In genomic region chr11:68009391-68010000, GRCh38 we compare ENCODE assay signal across 9 cellular contexts. TPM values are rescaled to one million over a fixed set of nuclear protein-coding genes. Genes with fewer than 3 reads are reported as not detected.
DNase-seq lines count a peak whose midpoint lies in the region; ATAC-seq and TF ChIP-seq lines count a peak whose summit lies in the region.
"Had no signal": no experiment of that assay in that cellular context is flagged by ENCODE, and none has a peak within 500 bp of the region (broad histone marks: within the 10 kb centered on the region; RNA-seq: fewer than 3 reads in every experiment).

No MANE protein-coding gene starts in this region.

- peak overlapping the region; percentile 96 for H3K27ac ChIP-seq in PC-3 (ENCODE audit: low read length)
- peak overlapping the region; percentile 68 for H3K27ac ChIP-seq in epithelial cell of prostate
- H3K27ac ChIP-seq in rectal smooth muscle tissue (ENCODE audit: low read depth, low read length), result peak overlapping the region; percentile 89

- peaks cover 8% of the 10 kb centered on the region for H3K4me1 Mint-ChIP-seq in progenitor cell of endocrine pancreas (ENCODE audit: low read depth)

- no peak overlapping the region for H3K4me3 ChIP-seq in PC-3 (ENCODE audit: low read length)
- H3K4me3 ChIP-seq in rectal smooth muscle tissue (ENCODE audit: low read length), result no peak overlapping the region

- no peaks in the 10 kb centered on the region for H3K9me3 ChIP-seq in PC-3 (ENCODE audit: low read length)

- TF ChIP-seq CTCF in GM12873 (IDR thresholded peaks at IDR 0.05; ENCODE audit: insufficient read depth, low read depth, low read length, missing control alignments) (peak; percentile 37), PC-3 (conservative IDR thresholded peaks at IDR 0.05; ENCODE audit: low read depth, low read length) (peak; percentile 65), progenitor cell of endocrine pancreas (IDR thresholded peaks at IDR 0.05; ENCODE audit: unreplicated experiment) (no peak)

- no peaks in the 10 kb centered on the region for H3K27me3 ChIP-seq in PC-3 (ENCODE audit: low read length)
- H3K27me3 ChIP-seq in rectal smooth muscle tissue (ENCODE audit: control insufficient read depth, insufficient read depth, low read length), result no peaks in the 10 kb centered on the region

- BruUV-seq in PC-3 (replicated peaks; lab: Mats Ljungman, UMichigan), result no TSS peak

- no peak overlapping the region for H3K27ac Mint-ChIP-seq in progenitor cell of endocrine pancreas

- no peaks in the 10 kb centered on the region for H3K36me3 Mint-ChIP-seq in progenitor cell of endocrine pancreas (ENCODE audit: insufficient read depth)

- no peaks in the 10 kb centered on the region for H4K20me1 ChIP-seq in PC-3 (ENCODE audit: low read length)

- peak overlapping the region; percentile 85 for H3K4me2 ChIP-seq in PC-3 (ENCODE audit: low read length)

- peak; percentile 67 for DNase-seq in PC-3
- no peak for DNase-seq in epithelial cell of prostate (ENCODE audit: low read depth, low spot score)
- no peak for DNase-seq in progenitor cell of endocrine pancreas (ENCODE audit: low spot score, unreplicated experiment)
- DNase-seq in NCI-H187 (lab: John Stamatoyannopoulos, UW), result no peak
- no peak for DNase-seq in activated effector memory CD4-positive, alpha-beta T cell treated with anti-CD3 and anti-CD28 coated beads, Interleukin-2, amount 50 U/mL, for 16 hours

- H2AFZ ChIP-seq in PC-3 (ENCODE audit: low read length), result no peak overlapping the region

- H3K27me3 Mint-ChIP-seq in progenitor cell of endocrine pancreas, result peaks cover 10% of the 10 kb centered on the region

- peaks cover 4% of the 10 kb centered on the region for H3K9me3 Mint-ChIP-seq in progenitor cell of endocrine pancreas (ENCODE audit: low read depth)

- H3K36me3 ChIP-seq in PC-3 (ENCODE audit: low read depth, low read length) (no peaks in the 10 kb centered on the region), rectal smooth muscle tissue (ENCODE audit: control insufficient read depth, insufficient read depth, low read length) (no peaks in the 10 kb centered on the region)

- no peaks in the 10 kb centered on the region for H3K9me2 ChIP-seq in PC-3 (replicated peaks; ENCODE audit: low read length)

- peak overlapping the region; percentile 79 for H3K9ac ChIP-seq in PC-3 (ENCODE audit: low read length)
- no peak overlapping the region for H3K9ac ChIP-seq in rectal smooth muscle tissue (ENCODE audit: low read length)

- peaks cover 12% of the 10 kb centered on the region for H3F3A ChIP-seq in PC-3 (ENCODE audit: low read length, unreplicated experiment)

- no peak; the same call in 1 of the 2 replicates for ATAC-seq in PC-3
- no peak for ATAC-seq in HG02678 (IDR thresholded peaks at IDR 0.05; ENCODE audit: unreplicated experiment)

- no peak overlapping the region for H3K4me3 Mint-ChIP-seq in progenitor cell of endocrine pancreas (ENCODE audit: low read depth)

- intact Hi-C loops in PC-3 (cut with micrococcal nuclease), result loop anchor here (1.0 kb wide), 1 partner anchor 12 kb away; no protein-coding TSS in a partner anchor

- CTCF ChIA-PET in PC-3 (lab: Charles Lee), result interaction anchor here (1.5 kb wide), 1 partner anchor 11 kb away, joined by 5 read pairs; no protein-coding TSS in a partner anchor

- peaks cover 24% of the 10 kb centered on the region for H3K79me2 ChIP-seq in PC-3 (ENCODE audit: low read length)

- peaks cover 56% of the 10 kb centered on the region for H3K4me1 ChIP-seq in PC-3 (ENCODE audit: insufficient read depth, low read length)
- peaks cover 12% of the 10 kb centered on the region for H3K4me1 ChIP-seq in rectal smooth muscle tissue (ENCODE audit: control insufficient read depth, insufficient read depth, low read length)

- POLR2A ChIA-PET in PC-3 (lab: Charles Lee; ENCODE audit: unreplicated experiment), result interaction anchor here (0.7 kb wide), 1 partner anchor 10 kb away, joined by 3 read pairs; no protein-coding TSS in a partner anchor

RNA-seq across cellular contexts. Expression of gene ALDH3B1, which starts 0.6 kb away (rescaled TPM):
- total RNA-seq in PC-3 (2014; rRNA removed) (26.0 and 28.1 TPM in 2 replicates), progenitor cell of endocrine pancreas (not detected in 2 replicates)
- total RNA-seq: T-helper 1 cell treated with Interleukin-12 subunit alpha and Interleukin-12 subunit beta and Interleukin-4 antibody, amounts not matched to agents 30 ng/mL and 1 ng/mL, for 36 hours had no signal

RNA-seq across cellular contexts. Expression of gene UNC93B1, which starts 5.6 kb away (rescaled TPM):
- 66.8 and 77.0 TPM in 2 replicates for total RNA-seq in PC-3 (2014; rRNA removed)
- 6.7 and 8.0 TPM in 2 replicates for total RNA-seq in progenitor cell of endocrine pancreas

RNA-seq across cellular contexts. Expression of gene NDUFS8, which starts 21.0 kb away (rescaled TPM):
- total RNA-seq in PC-3 (2014; rRNA removed) (560 and 576 TPM in 2 replicates), progenitor cell of endocrine pancreas (113 and 125 TPM in 2 replicates)

RNA-seq across cellular contexts. Expression of gene TCIRG1, which starts 29.3 kb away (rescaled TPM):
- total RNA-seq in PC-3 (2014; rRNA removed) (183 and 203 TPM in 2 replicates), progenitor cell of endocrine pancreas (33.6 and 35.5 TPM in 2 replicates)

Comparison
In these comparisons a context has a peak if more than half of its experiments do, and no peak if none do; other contexts are left out.
1. RNA of gene ALDH3B1, which starts 0.6 kb away (total RNA-seq): 26.0 to 28.1 TPM in PC-3; not detected in progenitor cell of endocrine pancreas; every median in the first group is over 10 times any median in the second.
2. Peak in every context shown above with its lines, with median percentiles within 50 percentile points of each other: H3K27ac ChIP-seq.